Comparison of ENCODE assay signal across 8 cellular contexts in genomic region chr15:75738647-75739325, GRCh38. TPM values are rescaled to one million over a fixed set of nuclear protein-coding genes. Genes with fewer than 3 reads are reported as not detected.
DNase-seq lines count a peak whose midpoint lies in the region; ATAC-seq and TF ChIP-seq lines count a peak whose summit lies in the region.

No MANE protein-coding gene starts in this region.

- H2AFZ ChIP-seq in OCI-LY3 (ENCODE audit: low read depth, low read length), result peak overlapping the region; percentile 81; the same call in 1 of the 2 replicates

- no peaks in the 10 kb centered on the region for H3K79me2 ChIP-seq in OCI-LY3 (ENCODE audit: low read length)

- peak; percentile 87 for DNase-seq in Caki2 (ENCODE audit: low read depth)
- peak; percentile 82 for DNase-seq in activated T-cell treated with anti-CD3 and anti-CD28 coated beads for 24 hours (ENCODE audit: low read depth)
- peak; percentile 93 for DNase-seq in epithelial cell of esophagus (ENCODE audit: low read depth)
- peak; percentile 96 for DNase-seq in mucosa of gallbladder (ENCODE audit: low spot score)
- peak; percentile 78 to 87 for DNase-seq in stimulated activated CD8-positive, alpha-beta memory T cell treated with anti-CD3 and anti-CD28 coated beads, Interleukin-2, amount 100 ng/mL, for 48 hours (ENCODE audit: low read depth in 2 of 2)

- H3K9ac ChIP-seq in HUES64 (ENCODE audit: low read depth, low read length) (peak overlapping the region; percentile 26; the same call in 1 of the 2 replicates), OCI-LY3 (ENCODE audit: low read length) (peak overlapping the region; percentile 3; the same call in 1 of the 2 replicates)

- H3K4me3 ChIP-seq in HUES64 (ENCODE audit: low read length) (peak overlapping the region; percentile 78), OCI-LY3 (ENCODE audit: low read length) (peak overlapping the region; percentile 84), epithelial cell of esophagus (ENCODE audit: low read length) (peak overlapping the region; percentile 71)

- H3K27ac ChIP-seq in HUES64 (ENCODE audit: low read depth, low read length) (no peak overlapping the region), OCI-LY3 (ENCODE audit: low read length) (no peak overlapping the region)

- TF ChIP-seq CTCF in OCI-LY3 (IDR thresholded peaks at IDR 0.05; ENCODE audit: low read depth, low read length) (no peak), epithelial cell of esophagus (IDR thresholded peaks at IDR 0.05; ENCODE audit: insufficient read depth, low read depth, low read length, missing control alignments) (no peak)

- H3K4me1 ChIP-seq in HUES64 (ENCODE audit: insufficient read depth, low read length) (no peaks in the 10 kb centered on the region), OCI-LY3 (ENCODE audit: low read length) (peaks cover 6% of the 10 kb centered on the region)

- H3K9me3 ChIP-seq in HUES64 (ENCODE audit: insufficient read depth, low read depth, low read length) (0 out of 2 replicates have a peak, but pooled peaks cover 8% of the 10 kb centered on the region), OCI-LY3 (ENCODE audit: insufficient read depth, low read length) (no peaks in the 10 kb centered on the region)

- H3K4me2 ChIP-seq in OCI-LY3 (ENCODE audit: low read length), result peak overlapping the region; percentile 80

- H3K27me3 ChIP-seq in HUES64 (ENCODE audit: insufficient read depth, low read length) (peaks cover 26% of the 10 kb centered on the region), OCI-LY3 (ENCODE audit: low read depth, low read length) (no peaks in the 10 kb centered on the region)

- H3K36me3 ChIP-seq in HUES64 (ENCODE audit: insufficient read depth, low read length) (no peaks in the 10 kb centered on the region), OCI-LY3 (replicated peaks; ENCODE audit: low read depth, low read length) (no peaks in the 10 kb centered on the region)

- in situ Hi-C loops in Caki2 (cut with HindIII; ENCODE audit: low pct_unique_long_range_greater_than_20kb, low sequenced_read_pairs), result no loop called here

- H4K20me1 ChIP-seq in OCI-LY3 (ENCODE audit: insufficient read depth, low read length), result no peaks in the 10 kb centered on the region

- ATAC-seq in GM21526 (IDR thresholded peaks at IDR 0.05; ENCODE audit: low FRiP score, unreplicated experiment), result peak; percentile 95

- WGBS in HUES64, result 19% methylated on average over 54 of the region's 54 CpGs

RNA-seq across cellular contexts. Expression of gene CSPG4, which starts 26.1 kb away (rescaled TPM):
- 0.03 and 0.20 TPM in 2 replicates for total RNA-seq in Caki2 (2014; rRNA removed; shearing (Covaris generic); ENCODE audit: low replicate concordance)
- 1.2 TPM for polyA plus RNA-seq in HUES64 (2013, experiment 1 of 2)
- polyA plus RNA-seq in HUES64 (2013, experiment 2 of 2), result 2.0 TPM
- total RNA-seq in mucosa of gallbladder, result 20.5 TPM

Comparison
In these comparisons a context has a peak if more than half of its experiments do, and no peak if none do; other contexts are left out.
1. RNA of gene CSPG4, which starts 26.1 kb away (total RNA-seq): 20.5 TPM in mucosa of gallbladder (single experiment); 0.03 to 0.20 TPM in Caki2; every median in the first group is over 10 times any median in the second.
2. Peak in every context shown above with its lines, with median percentiles within 50 percentile points of each other: DNase-seq and H3K4me3 ChIP-seq.